ENCODE assay signal across 1 cellular context in genomic region chr1:21598417-21598816, GRCh38.
TF ChIP-seq lines count a peak whose summit lies in the region.

No MANE protein-coding gene starts in this region.

TF ChIP-seq in GM23338, 12 proteins besides CTCF, POLR2A, EP300 and RAD21 (continued from another document):
- TF ChIP-seq REST (IDR thresholded peaks at IDR 0.05; ENCODE audit: unreplicated experiment) (no peak), NANOG (IDR thresholded peaks at IDR 0.05; ENCODE audit: borderline replicate concordance) (no peak), JUNB (IDR thresholded peaks at IDR 0.05; ENCODE audit: unreplicated experiment) (no peak), STAT1 (IDR thresholded peaks at IDR 0.05; ENCODE audit: unreplicated experiment) (no peak), EZH2phosphoT487 (IDR thresholded peaks at IDR 0.05; ENCODE audit: unreplicated experiment) (no peak), ETS1 (IDR thresholded peaks at IDR 0.05) (no peak)
